In genomic region chr15:51192560-51193280, GRCh38 we compare ENCODE assay signal across 8 cellular contexts.
DNase-seq lines count a peak whose midpoint lies in the region; ATAC-seq, FAIRE-seq and TF ChIP-seq lines count a peak whose summit lies in the region.

No MANE protein-coding gene starts in this region.

- H3K79me2 ChIP-seq in HepG2 (ENCODE audit: insufficient read depth, low read length), result no peaks in the 10 kb centered on the region

- H3K9me3 Mint-ChIP-seq in activated CD4-positive, alpha-beta T cell treated with anti-CD3 and anti-CD28 coated beads for 36 hours (ENCODE audit: low read depth), result no peaks in the 10 kb centered on the region

- H3K36me3 Mint-ChIP-seq in activated CD4-positive, alpha-beta T cell treated with anti-CD3 and anti-CD28 coated beads for 36 hours (ENCODE audit: low read depth), result no peaks in the 10 kb centered on the region

- no peak overlapping the region for H3K4me3 ChIP-seq in choroid plexus epithelial cell (ENCODE audit: low read depth, low read length)
- H3K4me3 ChIP-seq in HepG2 (replicated peaks in 1 of 3; ENCODE audit: insufficient read depth in 1 of 3, low read depth in 2 of 3, low read length in 3 of 3), result no peak overlapping the region

- H3K36me3 ChIP-seq in HepG2 (replicated peaks in 1 of 2; ENCODE audit: control insufficient read depth in 1 of 2, insufficient read depth in 2 of 2, low read length in 2 of 2), result no peaks in the 10 kb centered on the region

- peaks cover 35% of the 10 kb centered on the region for H3K27me3 Mint-ChIP-seq in activated CD4-positive, alpha-beta T cell treated with anti-CD3 and anti-CD28 coated beads for 36 hours

- no peak overlapping the region for H3K9ac ChIP-seq in HepG2 (ENCODE audit: insufficient read depth, low read depth, low read length)

- no peak for TF ChIP-seq POLR2A in HepG2 (IDR thresholded peaks at IDR 0.05; ENCODE audit: insufficient read depth in 1 of 2, low read depth in 2 of 2, low read length in 2 of 2)

- intact Hi-C loops in activated CD4-positive, alpha-beta T cell treated with anti-CD3 and anti-CD28 coated beads for 36 hours (cut with DNase I, micrococcal nuclease), result loop anchor here (1.0 to 2.0 kb wide), 2 partner anchors 29 to 60 kb away; no protein-coding TSS in a partner anchor
- intact Hi-C loops in HepG2 (cut with micrococcal nuclease; ENCODE audit: unreplicated experiment), result loop anchor here (1.0 kb wide), 1 partner anchor 29 kb away; no protein-coding TSS in a partner anchor

- peaks cover 26% of the 10 kb centered on the region for H3K4me1 ChIP-seq in HepG2 (ENCODE audit: insufficient read depth, low read length)

- no peaks in the 10 kb centered on the region for H3K27me3 ChIP-seq in HepG2 (ENCODE audit: control insufficient read depth in 1 of 2, insufficient read depth in 2 of 2, low read length in 2 of 2)

- H3K27ac Mint-ChIP-seq in activated CD4-positive, alpha-beta T cell treated with anti-CD3 and anti-CD28 coated beads for 36 hours, result no peak overlapping the region

- POLR2A ChIA-PET in activated CD4-positive, alpha-beta T cell treated with anti-CD3 and anti-CD28 coated beads for 36 hours (lab: Charles Lee), result no interaction called here
- POLR2A ChIA-PET in HepG2 (lab: Yijun Ruan, JAX), result no interaction called here

- DNase-seq in DMS53 (lab: John Stamatoyannopoulos, UW), result peak; percentile 83
- peak; percentile 63 for DNase-seq in NCI-H460 (ENCODE audit: extremely low read depth, low read depth)
- DNase-seq in activated CD4-positive, alpha-beta T cell treated with anti-CD3 and anti-CD28 coated beads for 36 hours, result peak; percentile 90
- DNase-seq in choroid plexus epithelial cell (ENCODE audit: low read depth), result peak; percentile 95
- DNase-seq in HepG2 (ENCODE audit: low spot score), result peak; percentile 64
- peak; percentile 77 for DNase-seq in stimulated activated CD4-positive, alpha-beta T cell treated with anti-CD3 and anti-CD28 coated beads, Interleukin-4, amount 100 ng/mL, for 24 hours

- H3K27ac ChIP-seq in HepG2 (ENCODE audit: extremely low read length, insufficient read depth, low read length), result no peak overlapping the region

- no peaks in the 10 kb centered on the region for H3K4me1 Mint-ChIP-seq in activated CD4-positive, alpha-beta T cell treated with anti-CD3 and anti-CD28 coated beads for 36 hours

- H3K4me3 Mint-ChIP-seq in activated CD4-positive, alpha-beta T cell treated with anti-CD3 and anti-CD28 coated beads for 36 hours, result no peak overlapping the region

- TF ChIP-seq RAD21 in HepG2 (CRISPR knock-in tag; IDR thresholded peaks at IDR 0.05), result peak; percentile 66; the same call in 1 of the 2 replicates

- TF ChIP-seq EP300 in HepG2 (IDR thresholded peaks at IDR 0.05; ENCODE audit: low read depth in 2 of 2, low read length in 2 of 2) (no peak), HepG2 (CRISPR knock-in tag; IDR thresholded peaks at IDR 0.05; ENCODE audit: borderline replicate concordance) (no peak)

- no TSS peak for BruUV-seq in HepG2 (replicated peaks; lab: Mats Ljungman, UMichigan)

- peak; percentile 96 for TF ChIP-seq CTCF in choroid plexus epithelial cell (conservative IDR thresholded peaks at IDR 0.05; ENCODE audit: low read depth, low read length)
- TF ChIP-seq CTCF in HepG2 (CRISPR knock-in tag; IDR thresholded peaks at IDR 0.05), result peak; percentile 82

- H3K4me2 ChIP-seq in HepG2 (ENCODE audit: low read depth, low read length), result peak overlapping the region; percentile 42

- no peaks in the 10 kb centered on the region for H3K9me3 ChIP-seq in HepG2 (ENCODE audit: low read length)

- in situ Hi-C loops in HepG2 (cut with HindIII; ENCODE audit: extremely low pct_ligation_motif_present, low pct_unique_long_range_greater_than_20kb), result no loop called here

- no peak overlapping the region for H2AFZ ChIP-seq in HepG2 (ENCODE audit: low read length)

- 21% methylated on average over 11 of the region's 13 CpGs for WGBS in HepG2 (ENCODE audit: low lambda C conversion rate)

- peak; percentile 78 for FAIRE-seq in HepG2 (lab: Jason Lieb, UNC)

- ATAC-seq in HG02870 (IDR thresholded peaks at IDR 0.05; ENCODE audit: unreplicated experiment) (peak; percentile 42), HepG2 (peak; percentile 91), HG03520 (IDR thresholded peaks at IDR 0.05; ENCODE audit: unreplicated experiment) (no peak)
- peak; percentile 70 for ATAC-seq in activated CD4-positive, alpha-beta T cell treated with anti-CD3 and anti-CD28 coated beads for 36 hours

- peaks cover 3% of the 10 kb centered on the region; the same call in 1 of the 2 replicates for H4K20me1 ChIP-seq in HepG2 (ENCODE audit: insufficient read depth, low read length)

- CTCF ChIA-PET in activated CD4-positive, alpha-beta T cell treated with anti-CD3 and anti-CD28 coated beads for 36 hours (lab: Charles Lee), result interaction anchor here (0.6 to 3.2 kb wide), 29 partner anchors 10 to 1175 kb away, joined by 3 to 52 read pairs (median 4); no protein-coding TSS in a partner anchor
- CTCF ChIA-PET in HepG2 (lab: Yijun Ruan, JAX; ENCODE audit: low intra/inter-chr PET ratio, low total read pairs), result interaction anchor here (2.0 to 3.0 kb wide), 2 partner anchors 30 to 188 kb away, joined by 6 to 17 read pairs; no protein-coding TSS in a partner anchor

TF ChIP-seq in HepG2, 621 proteins besides CTCF, POLR2A, EP300 and RAD21 (continues in another document):
- TF ChIP-seq ZNF549 (CRISPR knock-in tag; IDR thresholded peaks at IDR 0.05) (no peak), ZNF746 (CRISPR knock-in tag; IDR thresholded peaks at IDR 0.05) (no peak), ZNF569 (CRISPR knock-in tag; IDR thresholded peaks at IDR 0.05; ENCODE audit: borderline replicate concordance) (no peak), ZNF781 (CRISPR knock-in tag; IDR thresholded peaks at IDR 0.05; ENCODE audit: borderline replicate concordance, not compliant biosample characterization) (no peak), ZBTB2 (CRISPR knock-in tag; IDR thresholded peaks at IDR 0.05; ENCODE audit: low read depth) (no peak), ZMAT3 (CRISPR knock-in tag; conservative IDR thresholded peaks at IDR 0.05) (no peak), ZNF777 (CRISPR knock-in tag; IDR thresholded peaks at IDR 0.05) (no peak), RNF219 (CRISPR knock-in tag; IDR thresholded peaks at IDR 0.05) (no peak), STAT6 (CRISPR knock-in tag; IDR thresholded peaks at IDR 0.05; ENCODE audit: borderline replicate concordance) (no peak)
